27 cellular contexts compared by ENCODE assay signal in genomic region chr2:137381731-137382130, GRCh38.
"Had no signal": no experiment of that assay in that cellular context is flagged by ENCODE, and none has a peak within 500 bp of the region (broad histone marks: within the 10 kb centered on the region; RNA-seq: fewer than 3 reads in every experiment).

No MANE protein-coding gene starts in this region.

- DNase-seq: stimulated activated CD4-positive, alpha-beta T cell treated with anti-CD3 and anti-CD28 coated beads, Interleukin-2, amount 100 ng/mL, for 48 hours; stimulated activated CD4-positive, alpha-beta T cell treated with anti-CD3 and anti-CD28 coated beads, Interleukin-4, amount 100 ng/mL, for 1 hour; stimulated activated CD4-positive, alpha-beta T cell treated with anti-CD3 and anti-CD28 coated beads, Interleukin-4, amount 100 ng/mL, for 24 hours; stimulated activated CD4-positive, alpha-beta T cell treated with anti-CD3 and anti-CD28 coated beads, Interleukin-4, amount 100 ng/mL, for 4 hours; stimulated activated CD8-positive, alpha-beta memory T cell treated with anti-CD3 and anti-CD28 coated beads, Interleukin-4, amount 100 ng/mL, for 48 hours; stimulated activated naive B cell treated with anti-CD40 and anti-IgM and Interleukin-4, amounts not matched to agents 10 μg/mL and 1 μg/mL and 100 μg/mL, for 72 hours; stimulated activated naive CD4-positive, alpha-beta T cell; stimulated activated naive CD4-positive, alpha-beta T cell treated with Interleukin-2 at 50 U/mL for 16 hours; stimulated activated naive CD8-positive, alpha-beta T cell treated with anti-CD3 and anti-CD28 coated beads, Interleukin-15, amount 100 ng/mL, for 72 hours; stimulated activated naive CD8-positive, alpha-beta T cell treated with anti-CD3 and anti-CD28 coated beads, Interleukin-15, Interleukin-2, amounts not matched to agents 100 U/mL and 50 U/mL, for 24 hours; stomach; substantia nigra; testis; thyroid gland; tibial artery; transverse colon; upper lobe of left lung; upper lobe of right lung; uterus had no signal

- H3K4me1 Mint-ChIP-seq: stimulated activated effector memory CD8-positive, alpha-beta T cell treated with anti-CD3 and anti-CD28 coated beads, Interleukin-12 subunit alpha, Interleukin-12 subunit beta, amount 100 ng/mL, for 72 hours; stimulated activated memory B cell treated with anti-CD40 and anti-IgM and Interleukin-4, amounts not matched to agents 10 μg/mL and 1 μg/mL and 100 μg/mL, for 72 hours; stimulated activated naive B cell treated with anti-CD40 and anti-IgM and Interleukin-4, amounts not matched to agents 10 μg/mL and 1 μg/mL and 100 μg/mL, for 72 hours; stimulated activated naive CD8-positive, alpha-beta T cell treated with anti-CD3 and anti-CD28 coated beads, Interleukin-15, amount 100 ng/mL, for 72 hours had no signal

- H3K4me1 ChIP-seq: stomach, suprapubic skin, testis, thyroid gland, tibial artery, tibial nerve, transverse colon, upper lobe of left lung, upper lobe of right lung, uterus, vagina had no signal

- H3K27ac ChIP-seq: stomach, suprapubic skin, testis, thoracic aorta, thyroid gland, tibial artery, tibial nerve, transverse colon, upper lobe of left lung, upper lobe of right lung, uterus, vagina had no signal

- H3K36me3 ChIP-seq: stomach, suprapubic skin, thoracic aorta, thyroid gland, tibial artery, tibial nerve, transverse colon, upper lobe of left lung, upper lobe of right lung, uterus, vagina had no signal

- H3K4me3 Mint-ChIP-seq: stimulated activated effector memory CD8-positive, alpha-beta T cell treated with anti-CD3 and anti-CD28 coated beads, Interleukin-12 subunit alpha, Interleukin-12 subunit beta, amount 100 ng/mL, for 72 hours; stimulated activated memory B cell treated with anti-CD40 and anti-IgM and Interleukin-4, amounts not matched to agents 10 μg/mL and 1 μg/mL and 100 μg/mL, for 72 hours; stimulated activated naive B cell treated with anti-CD40 and anti-IgM and Interleukin-4, amounts not matched to agents 10 μg/mL and 1 μg/mL and 100 μg/mL, for 72 hours; stimulated activated naive CD8-positive, alpha-beta T cell treated with anti-CD3 and anti-CD28 coated beads, Interleukin-15, amount 100 ng/mL, for 72 hours; stimulated activated naive CD8-positive, alpha-beta T cell treated with anti-CD3 and anti-CD28 coated beads, Interleukin-15, Interleukin-2, amounts not matched to agents 100 ng/mL and 50 ng/mL, for 24 hours; type B pancreatic cell had no signal

- H3K4me3 ChIP-seq: stomach, suprapubic skin, testis, thoracic aorta, thyroid gland, tibial artery, tibial nerve, transverse colon, upper lobe of left lung, upper lobe of right lung, uterus, vagina had no signal

- H3K27ac Mint-ChIP-seq: stimulated activated effector memory CD8-positive, alpha-beta T cell treated with anti-CD3 and anti-CD28 coated beads, Interleukin-12 subunit alpha, Interleukin-12 subunit beta, amount 100 ng/mL, for 72 hours; stimulated activated memory B cell treated with anti-CD40 and anti-IgM and Interleukin-4, amounts not matched to agents 10 μg/mL and 1 μg/mL and 100 μg/mL, for 72 hours; stimulated activated naive B cell treated with anti-CD40 and anti-IgM and Interleukin-4, amounts not matched to agents 10 μg/mL and 1 μg/mL and 100 μg/mL, for 72 hours; stimulated activated naive CD8-positive, alpha-beta T cell treated with anti-CD3 and anti-CD28 coated beads, Interleukin-15, amount 100 ng/mL, for 72 hours; stimulated activated naive CD8-positive, alpha-beta T cell treated with anti-CD3 and anti-CD28 coated beads, Interleukin-15, Interleukin-2, amounts not matched to agents 100 ng/mL and 50 ng/mL, for 24 hours; type B pancreatic cell had no signal

- H3K36me3 Mint-ChIP-seq: stimulated activated effector memory CD8-positive, alpha-beta T cell treated with anti-CD3 and anti-CD28 coated beads, Interleukin-12 subunit alpha, Interleukin-12 subunit beta, amount 100 ng/mL, for 72 hours; stimulated activated memory B cell treated with anti-CD40 and anti-IgM and Interleukin-4, amounts not matched to agents 10 μg/mL and 1 μg/mL and 100 μg/mL, for 72 hours; stimulated activated naive B cell treated with anti-CD40 and anti-IgM and Interleukin-4, amounts not matched to agents 10 μg/mL and 1 μg/mL and 100 μg/mL, for 72 hours; type B pancreatic cell had no signal

- ATAC-seq: stimulated activated effector memory CD8-positive, alpha-beta T cell treated with anti-CD3 and anti-CD28 coated beads, Interleukin-12 subunit alpha, Interleukin-12 subunit beta, amount 100 ng/mL, for 72 hours; stimulated activated memory B cell treated with anti-CD40 and anti-IgM and Interleukin-4, amounts not matched to agents 10 μg/mL and 1 μg/mL and 100 μg/mL, for 72 hours; stimulated activated naive B cell treated with anti-CD40 and anti-IgM and Interleukin-4, amounts not matched to agents 10 μg/mL and 1 μg/mL and 100 μg/mL, for 72 hours; stimulated activated naive CD8-positive, alpha-beta T cell treated with anti-CD3 and anti-CD28 coated beads, Interleukin-15, amount 100 ng/mL, for 72 hours; stimulated activated naive CD8-positive, alpha-beta T cell treated with anti-CD3 and anti-CD28 coated beads, Interleukin-15, Interleukin-2, amounts not matched to agents 100 U/mL and 50 U/mL, for 24 hours; upper lobe of right lung had no signal

- H3K27me3 ChIP-seq: stomach, suprapubic skin, testis, thyroid gland, tibial artery, tibial nerve, transverse colon, upper lobe of left lung, upper lobe of right lung, uterus, vagina had no signal

- H3K27me3 Mint-ChIP-seq: stimulated activated memory B cell treated with anti-CD40 and anti-IgM and Interleukin-4, amounts not matched to agents 10 μg/mL and 1 μg/mL and 100 μg/mL, for 72 hours; stimulated activated naive B cell treated with anti-CD40 and anti-IgM and Interleukin-4, amounts not matched to agents 10 μg/mL and 1 μg/mL and 100 μg/mL, for 72 hours; stimulated activated naive CD8-positive, alpha-beta T cell treated with anti-CD3 and anti-CD28 coated beads, Interleukin-15, amount 100 ng/mL, for 72 hours; stimulated activated naive CD8-positive, alpha-beta T cell treated with anti-CD3 and anti-CD28 coated beads, Interleukin-15, Interleukin-2, amounts not matched to agents 100 ng/mL and 50 ng/mL, for 24 hours had no signal

- H3K9me3 ChIP-seq: suprapubic skin, testis, thoracic aorta, thyroid gland, tibial artery, transverse colon, upper lobe of right lung, uterus, vagina had no signal
